Comparison of ENCODE assay signal across 17 cellular contexts in the genomic region with DNA sequence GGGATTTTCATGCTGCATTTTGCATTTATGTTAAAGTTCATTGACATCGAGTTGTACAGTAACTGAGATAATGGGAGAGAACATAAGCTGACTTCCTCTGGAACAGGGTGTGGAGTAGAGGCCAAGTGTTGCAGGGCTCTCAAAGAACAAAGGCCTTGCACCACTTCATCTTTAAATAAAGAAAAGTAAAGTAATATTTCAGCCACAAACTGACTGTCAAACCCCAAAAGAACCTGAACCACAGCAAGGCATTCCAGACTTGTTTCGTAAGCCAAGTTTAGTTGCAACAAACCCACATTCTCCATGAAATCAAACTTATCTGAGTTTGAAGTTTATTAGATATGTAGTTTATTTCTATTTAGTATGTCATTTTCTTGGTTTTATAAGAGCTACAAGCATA. TPM values are rescaled to one million over a fixed set of nuclear protein-coding genes. Genes with fewer than 3 reads are reported as not detected.
DNase-seq lines count a peak whose midpoint lies in the region; ATAC-seq, FAIRE-seq and TF ChIP-seq lines count a peak whose summit lies in the region.
"Had no signal": no experiment of that assay in that cellular context is flagged by ENCODE, and none has a peak within 500 bp of the region (broad histone marks: within the 10 kb centered on the region; RNA-seq: fewer than 3 reads in every experiment).

No MANE protein-coding gene starts in this region.

- no peak for FAIRE-seq in urothelium cell line (lab: Jason Lieb, UNC)
- FAIRE-seq: GM18507 had no signal

- intact Hi-C loops in activated CD4-positive, alpha-beta T cell treated with anti-CD3 and anti-CD28 coated beads, Interleukin-2, amount 10 ng/mL, durations not matched to agents 24 days and 14 days (cut with micrococcal nuclease): loop anchor here (1.0 kb wide), 1 partner anchor 30 kb away; no protein-coding TSS in a partner anchor
- intact Hi-C loops in CD8-positive, alpha-beta T cell (cut with DNase I, micrococcal nuclease): no loop called here

- no peaks in the 10 kb centered on the region for H3K9me3 Mint-ChIP-seq in activated CD4-positive, alpha-beta T cell treated with anti-CD3 and anti-CD28 coated beads, Interleukin-2, amount 10 ng/mL, durations not matched to agents 24 days and 14 days
- no peaks in the 10 kb centered on the region for H3K9me3 Mint-ChIP-seq in CD8-positive, alpha-beta T cell
- H3K9me3 Mint-ChIP-seq: activated naive CD8-positive, alpha-beta T cell treated with anti-CD3 and anti-CD28 coated beads for 36 hours; stimulated activated naive CD8-positive, alpha-beta T cell treated with anti-CD3 and anti-CD28 coated beads, Interleukin-15, Interleukin-2, amounts not matched to agents 100 ng/mL and 50 ng/mL, for 24 hours had no signal

- H3K27me3 ChIP-seq in CD8-positive, alpha-beta T cell (ENCODE audit: insufficient read depth, low read length): no peaks in the 10 kb centered on the region

- DNase-seq in activated CD4-positive, alpha-beta T cell treated with anti-CD3 and anti-CD28 coated beads, Interleukin-2, amount 10 ng/mL, durations not matched to agents 24 days and 14 days: no peak
- no peak for DNase-seq in activated CD4-positive, alpha-beta T cell treated with anti-CD3 and anti-CD28 coated beads, Interleukin-2, amount 50 U/mL, for 48 hours
- peak; percentile 73 for DNase-seq in SKM-1 treated with dmso at 0.1 percent for 144 hours (lab: John Stamatoyannopoulos, UW; ENCODE audit: unreplicated experiment)
- peak; percentile 78 for DNase-seq in fibroblast of the aortic adventitia (ENCODE audit: low read depth)
- DNase-seq in urothelium cell line (ENCODE audit: low spot score): peak; percentile 75
- no peak for DNase-seq in CD8-positive, alpha-beta T cell
- DNase-seq: activated CD8-positive, alpha-beta memory T cell treated with anti-CD3 and anti-CD28 coated beads, Interleukin-2, amount 50 U/mL, for 48 hours; activated naive CD8-positive, alpha-beta T cell treated with anti-CD3 and anti-CD28 coated beads for 36 hours; NCI-H2171 had no signal

- H3K4me1 ChIP-seq in CD8-positive, alpha-beta T cell (ENCODE audit: insufficient read depth, low read length): no peaks in the 10 kb centered on the region

- peak overlapping the region; percentile 11 for H3K4me3 Mint-ChIP-seq in activated CD4-positive, alpha-beta T cell treated with anti-CD3 and anti-CD28 coated beads, Interleukin-2, amount 10 ng/mL, durations not matched to agents 24 days and 14 days
- H3K4me3 Mint-ChIP-seq in CD8-positive, alpha-beta T cell: no peak overlapping the region
- H3K4me3 Mint-ChIP-seq: activated naive CD8-positive, alpha-beta T cell treated with anti-CD3 and anti-CD28 coated beads for 36 hours; stimulated activated naive CD8-positive, alpha-beta T cell treated with anti-CD3 and anti-CD28 coated beads, Interleukin-15, Interleukin-2, amounts not matched to agents 100 ng/mL and 50 ng/mL, for 24 hours had no signal

- H3K4me3 ChIP-seq in fibroblast of the aortic adventitia (ENCODE audit: low read depth, low read length): no peak overlapping the region
- no peak overlapping the region for H3K4me3 ChIP-seq in CD8-positive, alpha-beta T cell (ENCODE audit: low read depth, low read length)
- H3K4me3 ChIP-seq: coronary artery, HAP-1, lung had no signal

- no peaks in the 10 kb centered on the region for H3K9me3 ChIP-seq in CD8-positive, alpha-beta T cell (ENCODE audit: low read length)
- H3K9me3 ChIP-seq: HAP-1 had no signal

- H3K36me3 ChIP-seq in CD8-positive, alpha-beta T cell (ENCODE audit: insufficient read depth, low read length): no peaks in the 10 kb centered on the region
- H3K36me3 ChIP-seq: HAP-1 had no signal

- H3K27ac Mint-ChIP-seq in activated CD4-positive, alpha-beta T cell treated with anti-CD3 and anti-CD28 coated beads, Interleukin-2, amount 10 ng/mL, durations not matched to agents 24 days and 14 days: no peak overlapping the region
- H3K27ac Mint-ChIP-seq in CD8-positive, alpha-beta T cell: no peak overlapping the region
- H3K27ac Mint-ChIP-seq: activated naive CD8-positive, alpha-beta T cell treated with anti-CD3 and anti-CD28 coated beads for 36 hours; stimulated activated naive CD8-positive, alpha-beta T cell treated with anti-CD3 and anti-CD28 coated beads, Interleukin-15, Interleukin-2, amounts not matched to agents 100 ng/mL and 50 ng/mL, for 24 hours had no signal

- H3K36me3 Mint-ChIP-seq in activated CD4-positive, alpha-beta T cell treated with anti-CD3 and anti-CD28 coated beads, Interleukin-2, amount 10 ng/mL, durations not matched to agents 24 days and 14 days (ENCODE audit: low read depth): no peaks in the 10 kb centered on the region
- no peaks in the 10 kb centered on the region for H3K36me3 Mint-ChIP-seq in CD8-positive, alpha-beta T cell
- H3K36me3 Mint-ChIP-seq: activated naive CD8-positive, alpha-beta T cell treated with anti-CD3 and anti-CD28 coated beads for 36 hours had no signal

- TF ChIP-seq CTCF in fibroblast of the aortic adventitia (IDR thresholded peaks at IDR 0.05; ENCODE audit: insufficient read depth, low read length): no peak
- no peak for TF ChIP-seq CTCF in CD8-positive, alpha-beta T cell (IDR thresholded peaks at IDR 0.05)

- no peak overlapping the region for H3K27ac ChIP-seq in CD8-positive, alpha-beta T cell (ENCODE audit: low read depth, low read length)
- H3K27ac ChIP-seq: coronary artery had no signal

- POLR2A ChIA-PET in CD8-positive, alpha-beta T cell (lab: Charles Lee): no interaction called here

- peaks cover 38% of the 10 kb centered on the region for H3K4me1 Mint-ChIP-seq in activated CD4-positive, alpha-beta T cell treated with anti-CD3 and anti-CD28 coated beads, Interleukin-2, amount 10 ng/mL, durations not matched to agents 24 days and 14 days
- H3K4me1 Mint-ChIP-seq in CD8-positive, alpha-beta T cell (ENCODE audit: low read depth): no peaks in the 10 kb centered on the region

- peaks cover 13% of the 10 kb centered on the region for H3K27me3 Mint-ChIP-seq in activated CD4-positive, alpha-beta T cell treated with anti-CD3 and anti-CD28 coated beads, Interleukin-2, amount 10 ng/mL, durations not matched to agents 24 days and 14 days
- H3K27me3 Mint-ChIP-seq in CD8-positive, alpha-beta T cell (ENCODE audit: low read depth): no peaks in the 10 kb centered on the region

- CTCF ChIA-PET in CD8-positive, alpha-beta T cell (lab: Charles Lee): no interaction called here

- ATAC-seq in HG03097 (IDR thresholded peaks at IDR 0.05; ENCODE audit: low FRiP score, unreplicated experiment) (no peak), GM21825 (IDR thresholded peaks at IDR 0.05; ENCODE audit: unreplicated experiment) (no peak)
- ATAC-seq in CD8-positive, alpha-beta T cell: no peak
- ATAC-seq: esophagus mucosa had no signal

RNA-seq across cellular contexts. Expression of gene HMGCS2, which starts 19.1 kb away (rescaled TPM):
- not detected in 2 replicates for total RNA-seq in activated CD4-positive, alpha-beta T cell treated with anti-CD3 and anti-CD28 coated beads, Interleukin-2, amount 10 ng/mL, durations not matched to agents 24 days and 14 days
- total RNA-seq in fibroblast of the aortic adventitia (ENCODE audit: low replicate concordance): not detected in 2 replicates
- not detected for total RNA-seq in CD8-positive, alpha-beta T cell
- total RNA-seq: activated naive CD8-positive, alpha-beta T cell treated with anti-CD3 and anti-CD28 coated beads for 36 hours had no signal

RNA-seq across cellular contexts. Expression of gene REG4, which starts 23.5 kb away (rescaled TPM):
- 0.19 and 0.40 TPM in 2 replicates for total RNA-seq in activated CD4-positive, alpha-beta T cell treated with anti-CD3 and anti-CD28 coated beads, Interleukin-2, amount 10 ng/mL, durations not matched to agents 24 days and 14 days
- total RNA-seq in fibroblast of the aortic adventitia (ENCODE audit: low replicate concordance): not detected in 2 replicates
- 1 to 10 TPM; 3.1 to 3.4 TPM for total RNA-seq in CD8-positive, alpha-beta T cell
- total RNA-seq: esophagus mucosa, lung had no signal

Comparison
In these comparisons a context has a peak if more than half of its experiments do, and no peak if none do; other contexts are left out.
1. DNase-seq: peak in SKM-1 treated with dmso at 0.1 percent for 144 hours (single experiment), fibroblast of the aortic adventitia (single experiment) and urothelium cell line (single experiment); none in activated CD4-positive, alpha-beta T cell treated with anti-CD3 and anti-CD28 coated beads, Interleukin-2, amount 10 ng/mL, durations not matched to agents 24 days and 14 days (single experiment), activated CD4-positive, alpha-beta T cell treated with anti-CD3 and anti-CD28 coated beads, Interleukin-2, amount 50 U/mL, for 48 hours (0 of 2) and CD8-positive, alpha-beta T cell (0 of 7).